Comparison of ENCODE assay signal across 27 cellular contexts in genomic region chr2:100009743-100010142, GRCh38.
DNase-seq lines count a peak whose midpoint lies in the region; ATAC-seq and TF ChIP-seq lines count a peak whose summit lies in the region.
"Had no signal": no experiment of that assay in that cellular context is flagged by ENCODE, and none has a peak within 500 bp of the region (broad histone marks: within the 10 kb centered on the region; RNA-seq: fewer than 3 reads in every experiment).

No MANE protein-coding gene starts in this region.

- H3K4me3 ChIP-seq in H7 (ENCODE audit: insufficient read depth, low read depth, low read length) (no peak overlapping the region), esophagus squamous epithelium (no peak overlapping the region), gastrocnemius medialis (no peak overlapping the region), tibial artery (no peak overlapping the region)
- H3K4me3 ChIP-seq: A549, adrenal gland had no signal

- WGBS in esophagus squamous epithelium, 2 donors: 68 to 72% methylated on average over 5 to 6 of the region's 6 CpGs

- H3K4me1 Mint-ChIP-seq in HFFc6 (ENCODE audit: low read depth) (peaks cover 65% of the 10 kb centered on the region), nephron progenitor cell (peaks cover 57% of the 10 kb centered on the region)
- H3K4me1 Mint-ChIP-seq in dendritic cell treated with granulocyte-macrophage colony-stimulating factor and Interleukin-4, amounts not matched to agents 40 ng/mL and 50 ng/mL, for 4 days (ENCODE audit: low read depth): peaks cover 21% of the 10 kb centered on the region
- H3K4me1 Mint-ChIP-seq: activated CD4-positive, alpha-beta T cell treated with anti-CD3 and anti-CD28 coated beads, Interleukin-2, amount 10 ng/mL, durations not matched to agents 24 days and 14 days; stimulated activated naive CD8-positive, alpha-beta T cell treated with anti-CD3 and anti-CD28 coated beads, Interleukin-15, amount 100 ng/mL, for 72 hours had no signal

- peaks cover 8% of the 10 kb centered on the region; the same call in 1 of the 2 replicates for H3K36me3 Mint-ChIP-seq in HFFc6 (ENCODE audit: low read depth)
- peaks cover 8% of the 10 kb centered on the region for H3K36me3 Mint-ChIP-seq in dendritic cell treated with granulocyte-macrophage colony-stimulating factor and Interleukin-4, amounts not matched to agents 40 ng/mL and 50 ng/mL, for 4 days (ENCODE audit: low read depth)
- peaks cover 72% of the 10 kb centered on the region for H3K36me3 Mint-ChIP-seq in nephron progenitor cell (ENCODE audit: low read depth)

- TF ChIP-seq POLR2A in esophagus squamous epithelium (IDR thresholded peaks at IDR 0.05) (no peak), gastrocnemius medialis (IDR thresholded peaks at IDR 0.05) (no peak)

- H3K27me3 ChIP-seq in H7 (ENCODE audit: control insufficient read depth, insufficient read depth, low read length): no peaks in the 10 kb centered on the region
- peaks cover 0 to 3% (median 0%) of the 10 kb centered on the region in 4 donors for H3K27me3 ChIP-seq in esophagus squamous epithelium
- H3K27me3 ChIP-seq in gastrocnemius medialis: peaks cover 0 to 5% (median 0%) of the 10 kb centered on the region in 3 donors
- H3K27me3 ChIP-seq in tibial artery: no peaks in the 10 kb centered on the region
- H3K27me3 ChIP-seq: adrenal gland, brain microvascular endothelial cell had no signal

- H3K27ac ChIP-seq in 22Rv1 (peak overlapping the region; percentile 98), esophagus squamous epithelium (no peak overlapping the region), gastrocnemius medialis (no peak overlapping the region), tibial artery (no peak overlapping the region)
- H3K27ac ChIP-seq: A549, adrenal gland, brain microvascular endothelial cell, VCaP had no signal

- TF ChIP-seq CTCF in 22Rv1 (IDR thresholded peaks at IDR 0.05) (no peak), HFFc6 (IDR thresholded peaks at IDR 0.05) (no peak), nephron progenitor cell (IDR thresholded peaks at IDR 0.05) (no peak), esophagus squamous epithelium (IDR thresholded peaks at IDR 0.05) (no peak), gastrocnemius medialis (IDR thresholded peaks at IDR 0.05 in 4 of 5, conservative IDR thresholded peaks at IDR 0.05 in 1 of 5) (no peak), tibial artery (IDR thresholded peaks at IDR 0.05) (no peak)

- ATAC-seq in gastrocnemius medialis: no peak
- ATAC-seq: A549; activated T-cell treated with anti-CD3 and anti-CD28 coated beads, Interleukin-2, amount 50 U/mL, for 72 hours; stimulated activated naive CD8-positive, alpha-beta T cell treated with anti-CD3 and anti-CD28 coated beads, Interleukin-15, amount 100 ng/mL, for 72 hours had no signal

- in situ Hi-C loops in gastrocnemius medialis (cut with MboI; ENCODE audit: low sequenced_read_pairs in 4 of 4): no loop called here

- H3K4me3 Mint-ChIP-seq in HFFc6 (peak overlapping the region; percentile 12; the same call in 1 of the 2 replicates), nephron progenitor cell (peak overlapping the region; percentile 11)
- H3K4me3 Mint-ChIP-seq in dendritic cell treated with granulocyte-macrophage colony-stimulating factor and Interleukin-4, amounts not matched to agents 40 ng/mL and 50 ng/mL, for 4 days: no peak overlapping the region
- H3K4me3 Mint-ChIP-seq: activated CD4-positive, alpha-beta T cell treated with anti-CD3 and anti-CD28 coated beads, Interleukin-2, amount 10 ng/mL, durations not matched to agents 24 days and 14 days; activated T-cell treated with anti-CD3 and anti-CD28 coated beads, Interleukin-2, amount 50 U/mL, for 72 hours; stimulated activated naive CD8-positive, alpha-beta T cell treated with anti-CD3 and anti-CD28 coated beads, Interleukin-15, amount 100 ng/mL, for 72 hours; T-helper 2 cell treated with Interferon-gamma antibody and Interleukin-4, amounts not matched to agents 5 μg/mL and 100 μg/mL, for 36 hours had no signal

- no peaks in the 10 kb centered on the region for H3K9me3 Mint-ChIP-seq in HFFc6
- H3K9me3 Mint-ChIP-seq in dendritic cell treated with granulocyte-macrophage colony-stimulating factor and Interleukin-4, amounts not matched to agents 40 ng/mL and 50 ng/mL, for 4 days: no peaks in the 10 kb centered on the region
- H3K9me3 Mint-ChIP-seq in nephron progenitor cell: no peaks in the 10 kb centered on the region
- H3K9me3 Mint-ChIP-seq: activated CD4-positive, alpha-beta T cell treated with anti-CD3 and anti-CD28 coated beads, Interleukin-2, amount 10 ng/mL, durations not matched to agents 24 days and 14 days; activated T-cell treated with anti-CD3 and anti-CD28 coated beads, Interleukin-2, amount 50 U/mL, for 72 hours; IgD-negative memory B cell; stimulated activated naive CD8-positive, alpha-beta T cell treated with anti-CD3 and anti-CD28 coated beads, Interleukin-15, amount 100 ng/mL, for 72 hours; T-helper 2 cell treated with Interferon-gamma antibody and Interleukin-4, amounts not matched to agents 5 μg/mL and 100 μg/mL, for 36 hours had no signal

- H3K9me3 ChIP-seq in esophagus squamous epithelium (no peaks in the 10 kb centered on the region), gastrocnemius medialis (no peaks in the 10 kb centered on the region), tibial artery (no peaks in the 10 kb centered on the region)
- H3K9me3 ChIP-seq: A549, adrenal gland had no signal

- H3K27ac Mint-ChIP-seq in HFFc6 (no peak overlapping the region), nephron progenitor cell (no peak overlapping the region)
- H3K27ac Mint-ChIP-seq in dendritic cell treated with granulocyte-macrophage colony-stimulating factor and Interleukin-4, amounts not matched to agents 40 ng/mL and 50 ng/mL, for 4 days: peak overlapping the region; percentile 76
- H3K27ac Mint-ChIP-seq: activated CD4-positive, alpha-beta T cell treated with anti-CD3 and anti-CD28 coated beads, Interleukin-2, amount 10 ng/mL, durations not matched to agents 24 days and 14 days; activated T-cell treated with anti-CD3 and anti-CD28 coated beads, Interleukin-2, amount 50 U/mL, for 72 hours; stimulated activated naive CD8-positive, alpha-beta T cell treated with anti-CD3 and anti-CD28 coated beads, Interleukin-15, amount 100 ng/mL, for 72 hours; T-helper 2 cell treated with Interferon-gamma antibody and Interleukin-4, amounts not matched to agents 5 μg/mL and 100 μg/mL, for 36 hours had no signal

- DNase-seq in HFFc6 (no peak), nephron progenitor cell (no peak), H7 (no peak), esophagus squamous epithelium (lab: John Stamatoyannopoulos, UW) (no peak), gastrocnemius medialis (no peak), tibial artery (no peak)
- DNase-seq: activated CD4-positive, alpha-beta T cell treated with anti-CD3 and anti-CD28 coated beads, Interleukin-2, amount 10 ng/mL, durations not matched to agents 24 days and 14 days; activated naive CD4-positive, alpha-beta T cell treated with Interleukin-2 at 50 U/mL for 16 hours; activated T-cell treated with anti-CD3 and anti-CD28 coated beads, Interleukin-2, amount 50 U/mL, for 72 hours; adrenal gland; AML-193; brain microvascular endothelial cell; effector CD8-positive, alpha-beta T cell; foreskin melanocyte; hippocampal formation; left colon; NCI-H1436; NCI-H2081 treated with DMSO at 0.1 percent for 48 hours; NCI-H82; occipital lobe; stimulated activated naive CD8-positive, alpha-beta T cell treated with anti-CD3 and anti-CD28 coated beads, Interleukin-15, amount 100 ng/mL, for 72 hours had no signal

- H3K36me3 ChIP-seq in H7 (replicated peaks; ENCODE audit: control insufficient read depth, insufficient read depth, low read length) (no peaks in the 10 kb centered on the region), esophagus squamous epithelium (peaks cover 0 to 8% (median 0%) of the 10 kb centered on the region in 3 donors), gastrocnemius medialis (no peaks in the 10 kb centered on the region), tibial artery (peaks cover 8 to 12% (median 11%) of the 10 kb centered on the region in 3 donors)
- H3K36me3 ChIP-seq: adrenal gland, brain microvascular endothelial cell had no signal

- no peaks in the 10 kb centered on the region; the same call in 1 of the 2 replicates for H3K27me3 Mint-ChIP-seq in HFFc6 (ENCODE audit: insufficient read depth)
- no peaks in the 10 kb centered on the region for H3K27me3 Mint-ChIP-seq in dendritic cell treated with granulocyte-macrophage colony-stimulating factor and Interleukin-4, amounts not matched to agents 40 ng/mL and 50 ng/mL, for 4 days
- H3K27me3 Mint-ChIP-seq in nephron progenitor cell (ENCODE audit: low read depth, poor library complexity): peaks cover 4% of the 10 kb centered on the region
- H3K27me3 Mint-ChIP-seq: activated CD4-positive, alpha-beta T cell treated with anti-CD3 and anti-CD28 coated beads, Interleukin-2, amount 10 ng/mL, durations not matched to agents 24 days and 14 days; IgD-negative memory B cell; stimulated activated naive CD8-positive, alpha-beta T cell treated with anti-CD3 and anti-CD28 coated beads, Interleukin-15, amount 100 ng/mL, for 72 hours had no signal

- intact Hi-C loops in dendritic cell treated with granulocyte-macrophage colony-stimulating factor and Interleukin-4, amounts not matched to agents 40 ng/mL and 50 ng/mL, for 4 days (cut with micrococcal nuclease): no loop called here
- intact Hi-C loops in esophagus squamous epithelium (cut with DNase I) (no loop called here), gastrocnemius medialis (cut with DNase I; ENCODE audit: low total_unique reads) (no loop called here), tibial artery (cut with DNase I; ENCODE audit: low total_unique reads) (no loop called here)

- H3K4me1 ChIP-seq in esophagus squamous epithelium (peaks cover 0 to 7% (median 2%) of the 10 kb centered on the region in 3 donors), gastrocnemius medialis (no peaks in the 10 kb centered on the region), tibial artery (peaks cover 0 to 28% (median 5%) of the 10 kb centered on the region in 4 donors)
